ENCODE assay signal across 12 cellular contexts in genomic region chr7:4519819-4520520, GRCh38.
"Had no signal": no experiment of that assay in that cellular context is flagged by ENCODE, and none has a peak within 500 bp of the region (broad histone marks: within the 10 kb centered on the region; RNA-seq: fewer than 3 reads in every experiment).

No MANE protein-coding gene starts in this region.

- H3K36me3 Mint-ChIP-seq: activated naive CD8-positive, alpha-beta T cell; stimulated activated naive B cell treated with anti-CD40 and anti-IgM and Interleukin-4, amounts not matched to agents 10 μg/mL and 1 μg/mL and 100 μg/mL, for 72 hours had no signal

- H3K4me3 Mint-ChIP-seq: activated naive CD8-positive, alpha-beta T cell; endodermal cell; naive thymus-derived CD4-positive, alpha-beta T cell; stimulated activated naive B cell treated with anti-CD40 and anti-IgM and Interleukin-4, amounts not matched to agents 10 μg/mL and 1 μg/mL and 100 μg/mL, for 72 hours had no signal

- H3K4me1 Mint-ChIP-seq: stimulated activated naive B cell treated with anti-CD40 and anti-IgM and Interleukin-4, amounts not matched to agents 10 μg/mL and 1 μg/mL and 100 μg/mL, for 72 hours had no signal

- H3K9me3 Mint-ChIP-seq: endodermal cell had no signal

- DNase-seq: activated CD4-positive, alpha-beta T cell treated with anti-CD3 and anti-CD28 coated beads, Interleukin-2, amount 50 U/mL, for 4 hours; dorsolateral prefrontal cortex; endodermal cell; mesenchymal stem cell; naive thymus-derived CD4-positive, alpha-beta T cell; ovary; stimulated activated naive B cell treated with anti-CD40 and anti-IgM and Interleukin-4, amounts not matched to agents 10 μg/mL and 1 μg/mL and 100 μg/mL, for 72 hours; T-helper 2 cell; thyroid gland; WERI-Rb-1 had no signal

- H3K27ac Mint-ChIP-seq: activated naive CD8-positive, alpha-beta T cell; endodermal cell; naive thymus-derived CD4-positive, alpha-beta T cell; stimulated activated naive B cell treated with anti-CD40 and anti-IgM and Interleukin-4, amounts not matched to agents 10 μg/mL and 1 μg/mL and 100 μg/mL, for 72 hours had no signal

- H3K27ac ChIP-seq: cardiac muscle cell, dorsolateral prefrontal cortex, ovary, thyroid gland, WERI-Rb-1 had no signal
